In genomic region chr3:58025824-58026579, GRCh38 we compare ENCODE assay signal across 1 cellular context.
TF ChIP-seq lines count a peak whose summit lies in the region.

No MANE protein-coding gene starts in this region.

TF ChIP-seq in HEK293, 187 proteins besides CTCF, POLR2A, EP300 and RAD21 (continued from another document and continues in another):
- TF ChIP-seq ZNF518A (tag by site-specific recombination; conservative IDR thresholded peaks at IDR 0.05; ENCODE audit: low read depth), result no peak
- no peak for TF ChIP-seq ZNF596 (tag by site-specific recombination; IDR thresholded peaks at IDR 0.05)
- TF ChIP-seq ZNF146 (tag by site-specific recombination; IDR thresholded peaks at IDR 0.05), result no peak
- TF ChIP-seq ZNF701 (tag by site-specific recombination; IDR thresholded peaks at IDR 0.05), result no peak
- TF ChIP-seq SCRT2 (tag by site-specific recombination; IDR thresholded peaks at IDR 0.05), result peak; percentile 41; the same call in 1 of the 2 replicates
- no peak for TF ChIP-seq INSM2 (tag by site-specific recombination; IDR thresholded peaks at IDR 0.05)
- TF ChIP-seq ZNF404 (tag by site-specific recombination; IDR thresholded peaks at IDR 0.05), result no peak
- TF ChIP-seq TSHZ1 (tag by site-specific recombination; IDR thresholded peaks at IDR 0.05; ENCODE audit: borderline replicate concordance), result no peak
- TF ChIP-seq GLIS2 (tag by site-specific recombination; IDR thresholded peaks at IDR 0.05), result no peak
- TF ChIP-seq ZNF184 (tag by site-specific recombination; IDR thresholded peaks at IDR 0.05), result no peak
- TF ChIP-seq ZNF791 (tag by site-specific recombination; IDR thresholded peaks at IDR 0.05), result no peak
- no peak for TF ChIP-seq HIC1 (tag by site-specific recombination; IDR thresholded peaks at IDR 0.05)
- no peak for TF ChIP-seq ZNF266 (tag by site-specific recombination; IDR thresholded peaks at IDR 0.05; ENCODE audit: low read depth)
- TF ChIP-seq ZSCAN16 (tag by site-specific recombination; IDR thresholded peaks at IDR 0.05), result peak; percentile 95
- TF ChIP-seq ZNF529 (tag by site-specific recombination; IDR thresholded peaks at IDR 0.05; ENCODE audit: insufficient replicate concordance), result no peak
- no peak for TF ChIP-seq TCF7L2 (IDR thresholded peaks at IDR 0.05; ENCODE audit: borderline replicate concordance, low read depth, low read length)
- TF ChIP-seq ZNF639 (tag by site-specific recombination; IDR thresholded peaks at IDR 0.05), result no peak
- TF ChIP-seq PRDM10 (tag by site-specific recombination; IDR thresholded peaks at IDR 0.05), result peak; percentile 22; the same call in 1 of the 2 replicates
- TF ChIP-seq ZNF660 (tag by site-specific recombination; IDR thresholded peaks at IDR 0.05), result no peak
- no peak for TF ChIP-seq ZNF76 (tag by site-specific recombination; IDR thresholded peaks at IDR 0.05; ENCODE audit: borderline replicate concordance, low read depth)
- no peak for TF ChIP-seq REST (tag by site-specific recombination; IDR thresholded peaks at IDR 0.05)
- no peak for TF ChIP-seq SALL2 (tag by site-specific recombination; IDR thresholded peaks at IDR 0.05; ENCODE audit: borderline replicate concordance)
- TF ChIP-seq ZBTB17 (tag by site-specific recombination; IDR thresholded peaks at IDR 0.05), result peak; percentile 89
- no peak for TF ChIP-seq ZNF433 (tag by site-specific recombination; IDR thresholded peaks at IDR 0.05; ENCODE audit: low read depth)
- TF ChIP-seq ZNF18 (tag by site-specific recombination; IDR thresholded peaks at IDR 0.05), result no peak
- TF ChIP-seq ZNF114 (tag by site-specific recombination; IDR thresholded peaks at IDR 0.05), result no peak
- TF ChIP-seq ZBTB20 (tag by site-specific recombination; IDR thresholded peaks at IDR 0.05), result peak; percentile 29; the same call in 1 of the 2 replicates
- TF ChIP-seq ZNF157 (tag by site-specific recombination; IDR thresholded peaks at IDR 0.05), result no peak
- no peak for TF ChIP-seq ZNF169 (tag by site-specific recombination; IDR thresholded peaks at IDR 0.05)
- no peak for TF ChIP-seq KLF7 (tag by site-specific recombination; IDR thresholded peaks at IDR 0.05; ENCODE audit: borderline replicate concordance)
- TF ChIP-seq ZNF626 (tag by site-specific recombination; IDR thresholded peaks at IDR 0.05), result no peak
- peak; percentile 97 for TF ChIP-seq ZNF664 (tag by site-specific recombination; IDR thresholded peaks at IDR 0.05)
- TF ChIP-seq TRIM28 (IDR thresholded peaks at IDR 0.05; ENCODE audit: borderline replicate concordance, low read length), result no peak; the same call in 1 of the 2 replicates
- no peak for TF ChIP-seq ZNF514 (tag by site-specific recombination; IDR thresholded peaks at IDR 0.05)
- TF ChIP-seq ZEB2 (tag by site-specific recombination; IDR thresholded peaks at IDR 0.05), result no peak
- no peak for TF ChIP-seq ZNF777 (tag by site-specific recombination; IDR thresholded peaks at IDR 0.05; ENCODE audit: borderline replicate concordance)
